ENCODE assay signal across 16 cellular contexts in genomic region chr17:56158344-56158743, GRCh38. TPM values are rescaled to one million over a fixed set of nuclear protein-coding genes. Genes with fewer than 3 reads are reported as not detected.
DNase-seq lines count a peak whose midpoint lies in the region; ATAC-seq, FAIRE-seq and TF ChIP-seq lines count a peak whose summit lies in the region.
"Had no signal": no experiment of that assay in that cellular context is flagged by ENCODE, and none has a peak within 500 bp of the region (broad histone marks: within the 10 kb centered on the region; RNA-seq: fewer than 3 reads in every experiment).

No MANE protein-coding gene starts in this region.

- peak overlapping the region; percentile 18; the same call in 1 of the 2 replicates for H2BK20ac ChIP-seq in IMR-90 (ENCODE audit: low read depth, low read length)

- H3K4me1 ChIP-seq in IMR-90 (ENCODE audit: control insufficient read depth, insufficient read depth, low read length) (peaks cover under 1% of the 10 kb centered on the region), K562 (replicated peaks in 1 of 2; ENCODE audit: control insufficient read depth in 2 of 2, insufficient read depth in 2 of 2, low read length in 2 of 2) (no peaks in the 10 kb centered on the region; a peak in 1 of 5 replicates), neural progenitor cell (peaks cover 36% of the 10 kb centered on the region)

- H3K9ac ChIP-seq in IMR-90 (ENCODE audit: low read depth, low read length) (no peak overlapping the region), K562 (ENCODE audit: insufficient read depth in 1 of 2, low read depth in 2 of 2, low read length in 2 of 2) (no peak overlapping the region), neural progenitor cell (no peak overlapping the region)
- H3K9ac ChIP-seq: BLaER1 treated with 17β-estradiol and CSF1 and Interleukin-3, amounts not matched to agents 10 nM and 100 nM; GM23248 had no signal

- intact Hi-C loops in IMR-90 (cut with micrococcal nuclease), result no loop called here
- intact Hi-C loops in K562 (cut with micrococcal nuclease), result no loop called here

- TF ChIP-seq CTCF in IMR-90 (conservative IDR thresholded peaks at IDR 0.05; ENCODE audit: low read depth, low read length) (no peak), K562 (IDR thresholded peaks at IDR 0.05 in 2 of 3, conservative IDR thresholded peaks at IDR 0.05 in 1 of 3; ENCODE audit: insufficient read depth in 2 of 3, low read depth in 1 of 3, low read length in 3 of 3) (no peak), neural progenitor cell (IDR thresholded peaks at IDR 0.05) (no peak)

- H3K27me3 ChIP-seq in IMR-90 (ENCODE audit: control insufficient read depth, insufficient read depth, low read length) (no peaks in the 10 kb centered on the region), K562 (ENCODE audit: control insufficient read depth in 2 of 2, insufficient read depth in 2 of 2, low read length in 2 of 2) (no peaks in the 10 kb centered on the region), neural progenitor cell (no peaks in the 10 kb centered on the region)
- H3K27me3 ChIP-seq: BLaER1 treated with 17β-estradiol and CSF1 and Interleukin-3, amounts not matched to agents 10 nM and 100 nM had no signal

- TF ChIP-seq RAD21 in IMR-90 (IDR thresholded peaks at IDR 0.05; ENCODE audit: low read length) (no peak), K562 (CRISPR knock-in tag; conservative IDR thresholded peaks at IDR 0.05 in 1 of 2, IDR thresholded peaks at IDR 0.05 in 1 of 2) (no peak)

- no peak overlapping the region for H4K5ac ChIP-seq in IMR-90 (ENCODE audit: low read depth, low read length)

- POLR2A ChIA-PET in IMR-90 (lab: Charles Lee; ENCODE audit: unreplicated experiment), result no interaction called here
- POLR2A ChIA-PET in K562 (lab: Yijun Ruan, JAX), result no interaction called here

- H2AK9ac ChIP-seq in IMR-90 (replicated peaks; ENCODE audit: low read depth, low read length, poor library complexity), result no peak overlapping the region

- H3K79me2 ChIP-seq in K562 (ENCODE audit: control insufficient read depth, insufficient read depth, low read length) (no peaks in the 10 kb centered on the region), neural progenitor cell (ENCODE audit: low read depth) (no peaks in the 10 kb centered on the region)

- no peak overlapping the region for H3K27ac Mint-ChIP-seq in neural progenitor cell
- no peak overlapping the region for H3K27ac Mint-ChIP-seq in activated naive CD4-positive, alpha-beta T cell treated with anti-CD3 and anti-CD28 coated beads, Interleukin-2, amount 50 U/mL, for 72 hours
- H3K27ac Mint-ChIP-seq: CD4-positive, alpha-beta memory T cell had no signal

- H2AFZ ChIP-seq in IMR-90 (replicated peaks; ENCODE audit: low read length, poor library complexity) (no peak overlapping the region), K562 (ENCODE audit: low read depth, low read length) (no peak overlapping the region), neural progenitor cell (replicated peaks) (peak overlapping the region; percentile 33)
- H2AFZ ChIP-seq: GM23248 had no signal

- BruUV-seq in IMR-90 (replicated peaks; lab: Mats Ljungman, UMichigan), result no TSS peak
- no TSS peak for BruUV-seq in K562 (replicated peaks; lab: Mats Ljungman, UMichigan)

- CTCF ChIA-PET in IMR-90 (lab: Yijun Ruan, JAX) (interaction anchor here (1.1 kb wide), 2 partner anchors 16 to 161 kb away, joined by 3 to 4 read pairs; no protein-coding TSS in a partner anchor), K562 (lab: Yijun Ruan, JAX; ENCODE audit: low intra/inter-chr PET ratio) (no interaction called here)

- no CpG with 5 or more reads among the region's 1 CpG for WGBS in IMR-90 (ENCODE audit: extremely low coverage in 2 of 2, insufficient read length in 1 of 2), 2 experiments
- WGBS in K562 (ENCODE audit: insufficient coverage, low coverage, missing lambda C conversion rate), result 0% methylated on average over 1 of the region's 1 CpG

- DNase-seq in NCI-H82 (lab: John Stamatoyannopoulos, UW) (peak; percentile 50), NCI-H82 treated with DMSO at 0.1 percent for 48 hours (lab: John Stamatoyannopoulos, UW; ENCODE audit: unreplicated experiment) (no peak), IMR-90 (no peak), K562 (ENCODE audit: extremely low read depth in 1 of 4, low spot score in 3 of 4) (peak in 2 of 4 experiments; percentile 2 to 18), neural progenitor cell (ENCODE audit: low spot score) (no peak), C1 segment of cervical spinal cord (lab: John Stamatoyannopoulos, UW) (no peak)
- no peak for DNase-seq in activated naive CD4-positive, alpha-beta T cell treated with anti-CD3 and anti-CD28 coated beads, Interleukin-2, amount 50 U/mL, for 72 hours (ENCODE audit: low spot score in 2 of 2)
- DNase-seq: ACHN; CD4-positive, alpha-beta memory T cell; DMS53; GF-D8; H9 had no signal

- peaks cover 36% of the 10 kb centered on the region for H3K4me1 Mint-ChIP-seq in neural progenitor cell

- no peak overlapping the region for H2BK5ac ChIP-seq in IMR-90 (ENCODE audit: low read depth, low read length, poor library complexity, severe bottlenecking)

- H3K36me3 Mint-ChIP-seq in neural progenitor cell, result no peaks in the 10 kb centered on the region
- no peaks in the 10 kb centered on the region for H3K36me3 Mint-ChIP-seq in activated naive CD4-positive, alpha-beta T cell treated with anti-CD3 and anti-CD28 coated beads, Interleukin-2, amount 50 U/mL, for 72 hours
- H3K36me3 Mint-ChIP-seq: CD4-positive, alpha-beta memory T cell had no signal

- no peak for ATAC-seq in IMR-90 (ENCODE audit: low read depth)
- peak; percentile 67 for ATAC-seq in K562
- no peak for ATAC-seq in activated naive CD4-positive, alpha-beta T cell treated with anti-CD3 and anti-CD28 coated beads, Interleukin-2, amount 50 U/mL, for 72 hours
- ATAC-seq in GM19351 (IDR thresholded peaks at IDR 0.05; ENCODE audit: unreplicated experiment), result no peak

- H2BK15ac ChIP-seq in IMR-90 (ENCODE audit: low read depth, low read length), result no peak overlapping the region; the same call in 2 of the 3 replicates

- H3K4ac ChIP-seq in IMR-90 (ENCODE audit: low read depth, low read length), result no peak overlapping the region

- 0 out of 2 replicates have a peak overlapping the region, but pooled peaks have one; percentile 32 for H4K91ac ChIP-seq in IMR-90 (ENCODE audit: insufficient read depth, low read depth, low read length)

- in situ Hi-C loops in IMR-90 (cut with MboI; ENCODE audit: low sequenced_read_pairs) (no loop called here), K562 (cut with MboI) (no loop called here)

- no peak overlapping the region for H2AK5ac ChIP-seq in IMR-90 (ENCODE audit: low read depth, low read length)

- no peak overlapping the region for H3K23ac ChIP-seq in IMR-90 (ENCODE audit: low read depth, low read length)

- no peaks in the 10 kb centered on the region for H3F3A ChIP-seq in neural progenitor cell (ENCODE audit: low read depth)

- H4K8ac ChIP-seq in IMR-90 (ENCODE audit: low read depth in 2 of 2, low read length in 2 of 2), result no peak overlapping the region

- H4K20me1 ChIP-seq in IMR-90 (ENCODE audit: insufficient read depth, low read length) (no peaks in the 10 kb centered on the region), K562 (replicated peaks; ENCODE audit: control insufficient read depth, insufficient read depth, low read length) (no peaks in the 10 kb centered on the region), neural progenitor cell (ENCODE audit: low read depth) (no peaks in the 10 kb centered on the region)
- H4K20me1 ChIP-seq: BLaER1 treated with 17β-estradiol and CSF1 and Interleukin-3, amounts not matched to agents 10 nM and 100 nM had no signal

- no peak overlapping the region for H3K14ac ChIP-seq in IMR-90 (replicated peaks; ENCODE audit: low read depth, low read length)

- no peaks in the 10 kb centered on the region for H3K79me1 ChIP-seq in IMR-90 (ENCODE audit: low read depth in 1 of 2, low read length in 2 of 2)

- no peaks in the 10 kb centered on the region for H3K9me3 Mint-ChIP-seq in neural progenitor cell
- H3K9me3 Mint-ChIP-seq in activated naive CD4-positive, alpha-beta T cell treated with anti-CD3 and anti-CD28 coated beads, Interleukin-2, amount 50 U/mL, for 72 hours, result no peaks in the 10 kb centered on the region
- H3K9me3 Mint-ChIP-seq: H9 had no signal

- TF ChIP-seq POLR2A in IMR-90 (IDR thresholded peaks at IDR 0.05; ENCODE audit: low read depth, low read length) (no peak), K562 (conservative IDR thresholded peaks at IDR 0.05) (no peak)

- H3K27me3 Mint-ChIP-seq in neural progenitor cell (ENCODE audit: insufficient read depth, low read depth), result peaks cover 2% of the 10 kb centered on the region

- H3K4me3 ChIP-seq in IMR-90 (ENCODE audit: insufficient read depth, low read depth, low read length), result no peak overlapping the region
- H3K4me3 ChIP-seq in K562, result no peak overlapping the region
- no peak overlapping the region for H3K4me3 ChIP-seq in neural progenitor cell
- H3K4me3 ChIP-seq: BLaER1 treated with 17β-estradiol and CSF1 and Interleukin-3, amounts not matched to agents 10 nM and 100 nM; GM23248 had no signal

- H3K36me3 ChIP-seq in IMR-90 (ENCODE audit: control insufficient read depth, insufficient read depth, low read length) (no peaks in the 10 kb centered on the region), K562 (ENCODE audit: control insufficient read depth, insufficient read depth, low read length) (no peaks in the 10 kb centered on the region), neural progenitor cell (no peaks in the 10 kb centered on the region)
- H3K36me3 ChIP-seq: BLaER1 treated with 17β-estradiol and CSF1 and Interleukin-3, amounts not matched to agents 10 nM and 100 nM had no signal

- no peak overlapping the region; the same call in 1 of the 2 replicates for H2BK120ac ChIP-seq in IMR-90 (ENCODE audit: low read depth, low read length)

- H3K27ac ChIP-seq in IMR-90 (ENCODE audit: insufficient read depth, low read length) (no peak overlapping the region), K562 (ENCODE audit: extremely low read depth, low read depth, low read length) (no peak overlapping the region), neural progenitor cell (no peak overlapping the region)
- H3K27ac ChIP-seq: BLaER1 treated with 17β-estradiol and CSF1 and Interleukin-3, amounts not matched to agents 10 nM and 100 nM; GM23248 had no signal

- no peak overlapping the region for H3K18ac ChIP-seq in IMR-90 (ENCODE audit: low read depth, low read length)

- no peak overlapping the region for H3K56ac ChIP-seq in IMR-90 (ENCODE audit: extremely low read depth, insufficient read depth, low read length)

- no peaks in the 10 kb centered on the region for H3K9me3 ChIP-seq in IMR-90 (ENCODE audit: control insufficient read depth, insufficient read depth, low read length)
- no peaks in the 10 kb centered on the region for H3K9me3 ChIP-seq in K562 (replicated peaks; ENCODE audit: control insufficient read depth, insufficient read depth, low read depth, low read length)
- no peaks in the 10 kb centered on the region for H3K9me3 ChIP-seq in neural progenitor cell (ENCODE audit: low read depth)

- H3K4me2 ChIP-seq in IMR-90 (ENCODE audit: low read depth, low read length), result no peak overlapping the region
- no peak overlapping the region; the same call in 1 of the 2 replicates for H3K4me2 ChIP-seq in K562 (ENCODE audit: insufficient read depth, low read length)
- peak overlapping the region; percentile 1 for H3K4me2 ChIP-seq in neural progenitor cell

- H3K9me1 ChIP-seq in IMR-90 (ENCODE audit: insufficient read depth, low read length) (peaks cover 2% of the 10 kb centered on the region), K562 (ENCODE audit: control insufficient read depth, insufficient read depth, low read length) (no peaks in the 10 kb centered on the region)

- peak; percentile 59 for FAIRE-seq in K562 (lab: Jason Lieb, UNC)
- FAIRE-seq: D721Med had no signal

- TF ChIP-seq EP300 in K562 (IDR thresholded peaks at IDR 0.05; ENCODE audit: low read length), result no peak

- dilution Hi-C loops in IMR-90 (cut with HindIII; ENCODE audit: low sequenced_read_pairs, unreplicated experiment), result no loop called here

- H3K4me3 Mint-ChIP-seq in neural progenitor cell, result no peak overlapping the region
- H3K4me3 Mint-ChIP-seq: CD4-positive, alpha-beta memory T cell; H9 had no signal

RNA-seq across cellular contexts. Expression of gene ANKFN1, which starts 5.1 kb away (rescaled TPM):
- total RNA-seq in IMR-90 (2012; rRNA removed) (under 0.01 TPM in 1 of 2 replicates, not detected in the other), K562 (2014; rRNA removed) (0.49 TPM in 1 of 2 replicates, not detected in the other), K562 (2014; rRNA removed; fragmentation: Illumina TruSeq; extraction: Trizol) (0.26 and 0.29 TPM in 2 replicates), K562 (2015; rRNA removed; fragmentation: Illumina TruSeq; extraction: Trizol) (0.11 and 0.23 TPM in 2 replicates), K562 (2021) (0.11 and 0.13 TPM in 2 replicates), neural progenitor cell (ENCODE audit: low replicate concordance) (0.25 TPM in 1 of 2 replicates, not detected in the other)
- polyA plus RNA-seq in IMR-90 (2012; rRNA removed) (not detected in 2 replicates), K562 (2011; rRNA removed) (0.04 TPM in 1 of 2 replicates, not detected in the other), K562 (2014; fragmentation: Illumina TruSeq; extraction: Trizol) (0.17 and 0.24 TPM in 2 replicates), K562 (2014; fragmentation: Nextera tagmentation; extraction: Ambion mirVana) (under 1 TPM; 0.10 to 0.39 TPM), K562 (2014; rRNA removed) (0.16 and 0.19 TPM in 2 replicates)
- polyA plus RNA-seq in IMR-90 (2012; cell fraction: cytosol; rRNA removed), result 0.01 and 0.04 TPM in 2 replicates
- polyA plus RNA-seq in IMR-90 (2012; cell fraction: nucleus; rRNA removed; ENCODE audit: low replicate concordance), result 0.05 TPM in 1 of 2 replicates, not detected in the other
- not detected in 2 replicates for total RNA-seq in K562 (2011; cell fraction: chromatin; rRNA removed; ENCODE audit: low replicate concordance)
- 0.33 TPM in 1 of 2 replicates, not detected in the other for total RNA-seq in K562 (2011; cell fraction: nucleolus; rRNA removed)
- 0.37 TPM in 1 of 2 replicates, not detected in the other for total RNA-seq in K562 (2011; cell fraction: nucleoplasm; rRNA removed)
- not detected in 2 replicates for polyA plus RNA-seq in K562 (2011; cell fraction: cytosol; rRNA removed)
- polyA plus RNA-seq in K562 (2011; cell fraction: nucleus; rRNA removed), result 0.16 TPM in 1 of 2 replicates, not detected in the other
- 0.05 and 2.7 TPM in 2 replicates for polyA plus RNA-seq in K562 (2012)
- 0.11 TPM in 1 of 2 replicates, not detected in the other for polyA minus RNA-seq in K562 (2011; rRNA and poly(A)+ RNA removed)
- not detected in 2 replicates for polyA minus RNA-seq in K562 (2011; cell fraction: cytosol; rRNA and poly(A)+ RNA removed)
- not detected in 2 replicates for polyA minus RNA-seq in K562 (2011; cell fraction: nucleus; rRNA and poly(A)+ RNA removed)
- total RNA-seq in activated naive CD4-positive, alpha-beta T cell treated with anti-CD3 and anti-CD28 coated beads, Interleukin-2, amount 50 U/mL, for 72 hours, result not detected
- total RNA-seq: CD4-positive, alpha-beta memory T cell; H9 had no signal
- polyA plus RNA-seq: CD4-positive, alpha-beta memory T cell had no signal
